8 cellular contexts compared by ENCODE assay signal in genomic region chr17:28916302-28916934, GRCh38. TPM values are rescaled to one million over a fixed set of nuclear protein-coding genes. Genes with fewer than 3 reads are reported as not detected.
DNase-seq lines count a peak whose midpoint lies in the region; ATAC-seq, FAIRE-seq and TF ChIP-seq lines count a peak whose summit lies in the region.

No MANE protein-coding gene starts in this region.

- CTCF ChIA-PET in PC-9 (lab: Charles Lee): interaction anchor here (1.0 to 1.3 kb wide), 2 partner anchors 190 to 201 kb away, joined by 3 to 4 read pairs; no protein-coding TSS in a partner anchor

- intact Hi-C loops in PC-9 (cut with micrococcal nuclease; ENCODE audit: unreplicated experiment): no loop called here
- intact Hi-C loops in body of pancreas (cut with DNase I): no loop called here
- intact Hi-C loops in kidney (cut with DNase I): loop anchor here (5.0 kb wide), 1 partner anchor 154 kb away; no protein-coding TSS in a partner anchor

- H3K4me3 ChIP-seq in PC-9: no peak overlapping the region
- H3K4me3 ChIP-seq in body of pancreas: no peak overlapping the region
- no peak overlapping the region for H3K4me3 ChIP-seq in kidney (ENCODE audit: low read length in 2 of 2)

- H3F3A ChIP-seq in PC-9 (ENCODE audit: insufficient read depth, low read depth): peaks cover 45% of the 10 kb centered on the region; the same call in 1 of the 2 replicates

- no peak for TF ChIP-seq POLR2A in body of pancreas (IDR thresholded peaks at IDR 0.05)

- H3K36me3 Mint-ChIP-seq in stimulated activated naive CD8-positive, alpha-beta T cell treated with anti-CD3 and anti-CD28 coated beads, Interleukin-15, Interleukin-2, amounts not matched to agents 100 ng/mL and 50 ng/mL, for 24 hours (ENCODE audit: low read depth): peaks cover 85% of the 10 kb centered on the region

- BruUV-seq in PC-9 (replicated peaks; lab: Mats Ljungman, UMichigan): no TSS peak

- no peaks in the 10 kb centered on the region for H3K9me2 ChIP-seq in PC-9 (ENCODE audit: insufficient read depth)

- 48 to 49% methylated on average over 5 to 6 of the region's 6 CpGs for WGBS in body of pancreas, 2 donors

- TF ChIP-seq CTCF in GM10266 (IDR thresholded peaks at IDR 0.05; ENCODE audit: control insufficient read depth, insufficient read depth, low read depth, missing control alignments): peak; percentile 63
- peak; percentile 77 for TF ChIP-seq CTCF in PC-9 (conservative IDR thresholded peaks at IDR 0.05)
- peak; percentile 32 to 69 (median 64) for TF ChIP-seq CTCF in body of pancreas (IDR thresholded peaks at IDR 0.05)
- peak; percentile 67 for TF ChIP-seq CTCF in kidney (IDR thresholded peaks at IDR 0.05; ENCODE audit: borderline replicate concordance, extremely low read depth, insufficient read depth)

- POLR2A ChIA-PET in PC-9 (lab: Charles Lee; ENCODE audit: unreplicated experiment): no interaction called here

- DNase-seq in A172 (ENCODE audit: low spot score): peak; percentile 42
- no peak for DNase-seq in GM10266 (ENCODE audit: extremely low spot score)
- peak in 1 of 2 experiments; percentile 16 for DNase-seq in PC-9
- DNase-seq in body of pancreas: peak; percentile 53 to 71 (median 58)
- no peak for DNase-seq in kidney

- no peaks in the 10 kb centered on the region for H3K4me1 ChIP-seq in PC-9 (replicated peaks; ENCODE audit: insufficient read depth)
- H3K4me1 ChIP-seq in body of pancreas: no peaks in the 10 kb centered on the region
- peaks cover 0 to 4% of the 10 kb centered on the region in 2 donors for H3K4me1 ChIP-seq in kidney (ENCODE audit: control insufficient read depth in 1 of 2, insufficient read depth in 1 of 2, low read depth in 1 of 2, low read length in 2 of 2)

- H3K27me3 ChIP-seq in PC-9 (ENCODE audit: insufficient read depth, low read depth) (no peaks in the 10 kb centered on the region), body of pancreas (no peaks in the 10 kb centered on the region)

- H3K27me3 Mint-ChIP-seq in stimulated activated naive CD8-positive, alpha-beta T cell treated with anti-CD3 and anti-CD28 coated beads, Interleukin-15, Interleukin-2, amounts not matched to agents 100 ng/mL and 50 ng/mL, for 24 hours: no peaks in the 10 kb centered on the region

- H3K36me3 ChIP-seq in PC-9 (ENCODE audit: low read depth) (peaks cover 84% of the 10 kb centered on the region), body of pancreas (replicated peaks in 1 of 2; ENCODE audit: insufficient read depth in 1 of 2, low read depth in 2 of 2) (peaks cover 12 to 53% of the 10 kb centered on the region in 2 donors), kidney (ENCODE audit: control insufficient read depth in 1 of 2, insufficient read depth in 2 of 2, low read length in 2 of 2) (peaks cover 54 to 85% of the 10 kb centered on the region in 2 donors)

- H3K9ac ChIP-seq in kidney (ENCODE audit: low read length in 2 of 2): no peak overlapping the region

- FAIRE-seq in kidney (lab: Jason Lieb, UNC): no peak

- H3K27ac Mint-ChIP-seq in stimulated activated naive CD8-positive, alpha-beta T cell treated with anti-CD3 and anti-CD28 coated beads, Interleukin-15, Interleukin-2, amounts not matched to agents 100 ng/mL and 50 ng/mL, for 24 hours: peak overlapping the region; percentile 27

- H2AFZ ChIP-seq in PC-9: no peak overlapping the region

- H3K9me3 ChIP-seq in PC-9 (ENCODE audit: insufficient read depth, low read depth) (no peaks in the 10 kb centered on the region), body of pancreas (no peaks in the 10 kb centered on the region), kidney (ENCODE audit: control insufficient read depth in 1 of 2, low read length in 2 of 2) (no peaks in the 10 kb centered on the region)

- H4K20me1 ChIP-seq in PC-9 (ENCODE audit: insufficient read depth): peaks cover 9% of the 10 kb centered on the region; the same call in 1 of the 2 replicates

- no peak overlapping the region for H3K4me2 ChIP-seq in PC-9

- peak; percentile 68 for ATAC-seq in body of pancreas
- ATAC-seq in GM18517 (IDR thresholded peaks at IDR 0.05; ENCODE audit: unreplicated experiment): no peak
- no peak for ATAC-seq in GM19452 (IDR thresholded peaks at IDR 0.05; ENCODE audit: unreplicated experiment)

- peaks cover 8% of the 10 kb centered on the region for H3K9me3 Mint-ChIP-seq in stimulated activated naive CD8-positive, alpha-beta T cell treated with anti-CD3 and anti-CD28 coated beads, Interleukin-15, Interleukin-2, amounts not matched to agents 100 ng/mL and 50 ng/mL, for 24 hours

- peaks cover under 1% of the 10 kb centered on the region; the same call in 1 of the 2 replicates for H3K79me2 ChIP-seq in PC-9 (ENCODE audit: low read depth)

- H3K4me1 Mint-ChIP-seq in stimulated activated naive CD8-positive, alpha-beta T cell treated with anti-CD3 and anti-CD28 coated beads, Interleukin-15, Interleukin-2, amounts not matched to agents 100 ng/mL and 50 ng/mL, for 24 hours (ENCODE audit: low read depth): peaks cover 9% of the 10 kb centered on the region

- H3K4me3 Mint-ChIP-seq in stimulated activated naive CD8-positive, alpha-beta T cell treated with anti-CD3 and anti-CD28 coated beads, Interleukin-15, Interleukin-2, amounts not matched to agents 100 ng/mL and 50 ng/mL, for 24 hours: no peak overlapping the region

- H3K27ac ChIP-seq in PC-9: no peak overlapping the region
- no peak overlapping the region for H3K27ac ChIP-seq in body of pancreas
- no peak overlapping the region for H3K27ac ChIP-seq in kidney (ENCODE audit: low read depth in 2 of 2, low read length in 2 of 2)

RNA-seq across cellular contexts. Expression of gene DHRS13, which starts 13.5 kb away (rescaled TPM):
- 12.7 and 13.9 TPM in 2 replicates for total RNA-seq in A172 (2014; rRNA removed; shearing (Covaris generic))
- total RNA-seq in PC-9 (2021) (15.8 and 17.5 TPM in 2 replicates), body of pancreas (1 to 10 TPM; 7.3 to 9.9 TPM), kidney (29.5 TPM)
- 21.6 TPM for polyA plus RNA-seq in kidney (ENCODE audit: insufficient read depth, low read depth, low replicate concordance)

RNA-seq across cellular contexts. Expression of gene FLOT2, which starts 18.9 kb away (rescaled TPM):
- total RNA-seq in A172 (2014; rRNA removed; shearing (Covaris generic)): 43.9 and 45.5 TPM in 2 replicates
- total RNA-seq in PC-9 (2021): 118 and 128 TPM in 2 replicates
- 10 to 100 TPM; 26.0 to 32.4 TPM for total RNA-seq in body of pancreas
- 260 TPM for total RNA-seq in kidney
- polyA plus RNA-seq in kidney (ENCODE audit: insufficient read depth, low read depth, low replicate concordance): 200 TPM

RNA-seq across cellular contexts. Expression of gene PHF12, which starts 34.9 kb away (rescaled TPM):
- total RNA-seq in A172 (2014; rRNA removed; shearing (Covaris generic)): 16.0 and 22.3 TPM in 2 replicates
- total RNA-seq in PC-9 (2021) (36.0 and 48.4 TPM in 2 replicates), body of pancreas (10 to 100 TPM; 22.1 to 56.4 TPM), kidney (50.4 TPM)
- polyA plus RNA-seq in kidney (ENCODE audit: insufficient read depth, low read depth, low replicate concordance): 8.8 TPM

Comparison
In these comparisons a context has a peak if more than half of its experiments do, and no peak if none do; other contexts are left out.
1. DNase-seq: peak in A172 (single experiment) and body of pancreas (4 of 4); none in GM10266 (single experiment) and kidney (single experiment).
2. Peak in every context shown above with its lines, with median percentiles within 50 percentile points of each other: CTCF ChIP-seq.